17 cellular contexts compared by ENCODE assay signal in genomic region chr7:21704362-21704761, GRCh38.
"Had no signal": no experiment of that assay in that cellular context is flagged by ENCODE, and none has a peak within 500 bp of the region (broad histone marks: within the 10 kb centered on the region; RNA-seq: fewer than 3 reads in every experiment).

No MANE protein-coding gene starts in this region.

- H3K27me3 ChIP-seq: sigmoid colon had no signal

- H3K4me1 Mint-ChIP-seq: activated B cell treated with CpG ODN at 0.5 μM for 24 hours; activated CD4-positive, alpha-beta T cell treated with anti-CD3 and anti-CD28 coated beads, Interleukin-2, amount 10 ng/mL, durations not matched to agents 7 days and 5 days; nephron progenitor cell; T-helper 17 cell had no signal

- H3K36me3 ChIP-seq: sigmoid colon had no signal

- H3K27ac ChIP-seq: coronary artery, psoas muscle, sigmoid colon had no signal

- H3K27ac Mint-ChIP-seq: activated B cell treated with CpG ODN at 0.5 μM for 24 hours; activated CD4-positive, alpha-beta T cell treated with anti-CD3 and anti-CD28 coated beads, Interleukin-2, amount 10 ng/mL, durations not matched to agents 7 days and 5 days; activated naive CD8-positive, alpha-beta T cell; nephron progenitor cell; T-helper 17 cell had no signal

- H3K9me3 Mint-ChIP-seq: activated B cell treated with CpG ODN at 0.5 μM for 24 hours, nephron progenitor cell had no signal

- H3K27me3 Mint-ChIP-seq: activated naive CD8-positive, alpha-beta T cell; T-helper 17 cell had no signal

- H3K4me3 ChIP-seq: coronary artery, psoas muscle, sigmoid colon had no signal

- ATAC-seq: psoas muscle, T-helper 17 cell had no signal

- H3K36me3 Mint-ChIP-seq: activated naive CD8-positive, alpha-beta T cell had no signal

- DNase-seq: activated B cell treated with CpG ODN at 0.5 μM for 24 hours; activated CD4-positive, alpha-beta T cell treated with anti-CD3 and anti-CD28 coated beads, Interleukin-2, amount 10 ng/mL, durations not matched to agents 7 days and 5 days; activated CD8-positive, alpha-beta memory T cell treated with anti-CD3 and anti-CD28 coated beads for 24 hours; activated gamma-delta T cell treated with Interleukin-2 at 50 U/mL for 16 hours; amniotic stem cell; effector CD4-positive, alpha-beta T cell; foreskin fibroblast; hypothalamus; kidney glomerular epithelial cell; nephron progenitor cell; psoas muscle; sigmoid colon; stimulated activated CD4-positive, alpha-beta T cell treated with anti-CD3 and anti-CD28 coated beads, Interleukin-12 subunit alpha, Interleukin-12 subunit beta, amount 100 ng/mL, for 4 hours; stimulated activated CD4-positive, alpha-beta T cell treated with anti-CD3 and anti-CD28 coated beads, Interleukin-2, amount 100 ng/mL, for 24 hours; T-helper 17 cell had no signal

- H3K4me3 Mint-ChIP-seq: activated B cell treated with CpG ODN at 0.5 μM for 24 hours; activated CD4-positive, alpha-beta T cell treated with anti-CD3 and anti-CD28 coated beads, Interleukin-2, amount 10 ng/mL, durations not matched to agents 7 days and 5 days; activated naive CD8-positive, alpha-beta T cell; nephron progenitor cell; T-helper 17 cell had no signal

- H3K9me3 ChIP-seq: psoas muscle, sigmoid colon had no signal

- H3K4me1 ChIP-seq: psoas muscle, sigmoid colon had no signal
